23 cellular contexts compared by ENCODE assay signal in the genomic region with DNA sequence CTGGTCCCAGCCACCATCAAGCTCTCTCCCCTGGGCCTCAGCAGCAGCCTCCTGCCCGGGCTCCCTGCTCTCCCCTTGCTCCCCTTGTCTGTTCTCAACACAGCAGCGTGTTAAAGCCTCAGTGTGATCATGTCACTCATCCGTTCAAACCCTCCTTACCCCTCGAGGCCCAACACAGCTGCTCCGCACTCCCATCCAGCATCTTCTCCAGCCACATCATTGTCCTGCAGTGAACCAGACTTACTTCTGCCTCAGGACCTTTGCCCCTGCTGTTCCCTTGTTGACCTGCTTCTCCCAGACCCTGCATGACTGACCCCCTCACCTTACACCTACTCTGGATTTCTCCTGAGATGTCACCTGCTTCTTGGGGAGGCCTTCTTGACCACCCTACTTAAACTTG. TPM values are rescaled to one million over a fixed set of nuclear protein-coding genes. Genes with fewer than 3 reads are reported as not detected.
DNase-seq lines count a peak whose midpoint lies in the region; ATAC-seq and TF ChIP-seq lines count a peak whose summit lies in the region.
"Had no signal": no experiment of that assay in that cellular context is flagged by ENCODE, and none has a peak within 500 bp of the region (broad histone marks: within the 10 kb centered on the region; RNA-seq: fewer than 3 reads in every experiment).

No MANE protein-coding gene starts in this region.

- TF ChIP-seq CTCF in C4-2B (conservative IDR thresholded peaks at IDR 0.05) (no peak), RWPE1 (conservative IDR thresholded peaks at IDR 0.05; ENCODE audit: low read depth) (no peak), dorsolateral prefrontal cortex (IDR thresholded peaks at IDR 0.05 in 54 of 56, conservative IDR thresholded peaks at IDR 0.05 in 2 of 56; ENCODE audit: low read depth in 1 of 56, partially characterized antibody in 56 of 56) (peak in 1 of 56 donors; percentile 13), neural crest cell (conservative IDR thresholded peaks at IDR 0.05) (no peak)

- H3K27ac ChIP-seq in C4-2B (peak overlapping the region; percentile 62), RWPE1 (peak overlapping the region; percentile 37), dorsolateral prefrontal cortex (peak overlapping the region; percentile 19 to 100 (median 95))
- H3K27ac ChIP-seq: A549, Peyer's patch had no signal

- no peaks in the 10 kb centered on the region for H3K36me3 Mint-ChIP-seq in neural crest cell (ENCODE audit: low read depth)
- H3K36me3 Mint-ChIP-seq: CD4-positive, CD25-positive, alpha-beta regulatory T cell had no signal

- no peaks in the 10 kb centered on the region for H3K27me3 ChIP-seq in dorsolateral prefrontal cortex
- H3K27me3 ChIP-seq: BE2C, Peyer's patch had no signal

- H3K4me3 Mint-ChIP-seq in neural crest cell, result no peak overlapping the region
- H3K4me3 Mint-ChIP-seq: CD4-positive, CD25-positive, alpha-beta regulatory T cell; HFFc6; IgD-negative memory B cell had no signal

- H3K4me1 Mint-ChIP-seq in neural crest cell, result peaks cover 73% of the 10 kb centered on the region
- H3K4me1 Mint-ChIP-seq: CD4-positive, CD25-positive, alpha-beta regulatory T cell had no signal

- no peaks in the 10 kb centered on the region for H3K27me3 Mint-ChIP-seq in neural crest cell (ENCODE audit: low read depth)

- ATAC-seq in HG02798 (IDR thresholded peaks at IDR 0.05; ENCODE audit: poor library complexity, unreplicated experiment) (no peak), GM18870 (IDR thresholded peaks at IDR 0.05; ENCODE audit: unreplicated experiment) (no peak)
- ATAC-seq: A549 had no signal

- intact Hi-C loops in dorsolateral prefrontal cortex (cut with DNase I), result no loop called here

- CTCF ChIA-PET in RWPE1 (lab: Yijun Ruan, JAX), result interaction anchor here (2.0 kb wide), 1 partner anchor 11 kb away, joined by 8 read pairs; no protein-coding TSS in a partner anchor

- no peak for DNase-seq in RWPE1 (ENCODE audit: low spot score)
- DNase-seq in dorsolateral prefrontal cortex, result no peak
- DNase-seq in neural crest cell (ENCODE audit: low read depth, low spot score), result no peak
- DNase-seq in NCI-H1436 treated with DMSO at 0.1 percent for 48 hours (lab: John Stamatoyannopoulos, UW), result no peak
- no peak for DNase-seq in activated CD4-positive, alpha-beta T cell treated with anti-CD3 and anti-CD28 coated beads for 48 hours
- DNase-seq: BE2C; CD4-positive, CD25-positive, alpha-beta regulatory T cell; DMS79; H7; HFFc6; Karpas-422; MV-4-11; NCI-H1105 treated with DMSO at 0.1 percent for 48 hours; NCI-H1694; NCI-H2171; NCI-H524; NCI-H774; Peyer's patch had no signal

- H3K4me3 ChIP-seq in dorsolateral prefrontal cortex, result no peak overlapping the region
- H3K4me3 ChIP-seq: A549, Peyer's patch had no signal

- POLR2A ChIA-PET in RWPE1 (lab: Yijun Ruan, JAX; ENCODE audit: low non-redundant PET), result no interaction called here

- H3K9me3 Mint-ChIP-seq in neural crest cell, result no peaks in the 10 kb centered on the region
- H3K9me3 Mint-ChIP-seq: CD4-positive, CD25-positive, alpha-beta regulatory T cell; HFFc6; IgD-negative memory B cell had no signal

- H3K27ac Mint-ChIP-seq in neural crest cell (ENCODE audit: unreplicated experiment), result peak overlapping the region; percentile 70
- H3K27ac Mint-ChIP-seq: HFFc6, IgD-negative memory B cell had no signal

RNA-seq across cellular contexts. Expression of gene CDK18, which starts 13.3 kb away (rescaled TPM):
- total RNA-seq in dorsolateral prefrontal cortex (100 to 1,000 TPM in 101 of 120 experiments, 10 to 100 TPM in 19; 55.9 to 606 (median 176) TPM), neural crest cell (26.4 and 30.8 TPM in 2 replicates)

Comparison
In these comparisons a context has a peak if more than half of its experiments do, and no peak if none do; other contexts are left out.
1. H3K27ac ChIP-seq: peak in every context shown above with its lines; median percentile 95 in dorsolateral prefrontal cortex; 62 in C4-2B; 37 in RWPE1.